21 cellular contexts compared by ENCODE assay signal in the genomic region with DNA sequence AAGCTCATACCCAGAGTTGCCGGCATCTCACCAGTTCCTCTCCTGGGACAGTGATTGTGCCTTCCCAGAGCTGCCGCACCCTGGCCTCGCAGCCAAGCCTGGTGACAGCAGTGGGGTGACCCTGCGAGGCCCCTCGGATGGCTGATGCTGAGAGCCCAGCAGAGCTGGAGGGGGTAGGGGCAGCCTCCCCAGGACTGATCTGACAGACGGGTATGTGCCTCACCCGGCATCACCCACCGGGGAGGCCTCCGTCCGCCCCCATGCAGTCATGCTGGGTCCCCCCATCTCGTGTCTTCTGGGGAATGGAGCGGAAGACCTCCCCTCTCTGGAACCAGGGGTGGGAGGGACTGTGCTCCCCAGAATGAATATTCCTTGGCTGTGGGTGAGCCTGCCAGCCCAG.
"Had no signal": no experiment of that assay in that cellular context is flagged by ENCODE, and none has a peak within 500 bp of the region (broad histone marks: within the 10 kb centered on the region; RNA-seq: fewer than 3 reads in every experiment).

No MANE protein-coding gene starts in this region.

- H3K27me3 ChIP-seq: brain microvascular endothelial cell, cardiac muscle cell, MG63, SJCRH30 had no signal

- H3K9me3 Mint-ChIP-seq: activated CD4-positive, alpha-beta memory T cell treated with anti-CD3 and anti-CD28 coated beads, Interleukin-2, amount 10 ng/mL, durations not matched to agents 7 days and 5 days; activated CD4-positive, alpha-beta T cell treated with anti-CD3 and anti-CD28 coated beads, Interleukin-2, amount 10 ng/mL, durations not matched to agents 7 days and 5 days; activated naive CD4-positive, alpha-beta T cell treated with anti-CD3 and anti-CD28 coated beads for 36 hours; activated T-helper 17 cell treated with anti-CD3 and anti-CD28 coated beads, Interleukin-2, amount 50 U/mL, for 72 hours; WTC11 had no signal

- H3K4me3 Mint-ChIP-seq: activated CD4-positive, alpha-beta memory T cell treated with anti-CD3 and anti-CD28 coated beads, Interleukin-2, amount 10 ng/mL, durations not matched to agents 7 days and 5 days; activated CD4-positive, alpha-beta T cell treated with anti-CD3 and anti-CD28 coated beads, Interleukin-2, amount 10 ng/mL, durations not matched to agents 7 days and 5 days; activated naive CD4-positive, alpha-beta T cell treated with anti-CD3 and anti-CD28 coated beads for 36 hours; activated naive CD8-positive, alpha-beta T cell; activated T-helper 17 cell treated with anti-CD3 and anti-CD28 coated beads, Interleukin-2, amount 50 U/mL, for 72 hours; WTC11 had no signal

- H3K4me2 ChIP-seq: SK-N-SH had no signal

- H3K4me3 ChIP-seq: cardiac muscle cell, MG63, SJCRH30 had no signal

- H3K4me1 Mint-ChIP-seq: activated CD4-positive, alpha-beta memory T cell treated with anti-CD3 and anti-CD28 coated beads, Interleukin-2, amount 10 ng/mL, durations not matched to agents 7 days and 5 days; activated T-helper 17 cell treated with anti-CD3 and anti-CD28 coated beads, Interleukin-2, amount 50 U/mL, for 72 hours; WTC11 had no signal

- H3K27me3 Mint-ChIP-seq: activated CD4-positive, alpha-beta memory T cell treated with anti-CD3 and anti-CD28 coated beads, Interleukin-2, amount 10 ng/mL, durations not matched to agents 7 days and 5 days; activated CD4-positive, alpha-beta T cell treated with anti-CD3 and anti-CD28 coated beads, Interleukin-2, amount 10 ng/mL, durations not matched to agents 7 days and 5 days; activated naive CD8-positive, alpha-beta T cell; activated T-helper 17 cell treated with anti-CD3 and anti-CD28 coated beads, Interleukin-2, amount 50 U/mL, for 72 hours had no signal

- H3K27ac Mint-ChIP-seq: activated CD4-positive, alpha-beta memory T cell treated with anti-CD3 and anti-CD28 coated beads, Interleukin-2, amount 10 ng/mL, durations not matched to agents 7 days and 5 days; activated CD4-positive, alpha-beta T cell treated with anti-CD3 and anti-CD28 coated beads, Interleukin-2, amount 10 ng/mL, durations not matched to agents 7 days and 5 days; activated naive CD4-positive, alpha-beta T cell treated with anti-CD3 and anti-CD28 coated beads for 36 hours; activated naive CD8-positive, alpha-beta T cell; activated T-helper 17 cell treated with anti-CD3 and anti-CD28 coated beads, Interleukin-2, amount 50 U/mL, for 72 hours; WTC11 had no signal

- H3K4me1 ChIP-seq: SJCRH30 had no signal

- H3K27ac ChIP-seq: brain microvascular endothelial cell, cardiac muscle cell, SJCRH30 had no signal

- H3K9ac ChIP-seq: SK-N-SH had no signal

- DNase-seq: activated CD4-positive, alpha-beta memory T cell treated with anti-CD3 and anti-CD28 coated beads, Interleukin-2, amount 10 ng/mL, durations not matched to agents 7 days and 5 days; activated CD4-positive, alpha-beta T cell treated with anti-CD3 and anti-CD28 coated beads, Interleukin-2, amount 10 ng/mL, durations not matched to agents 7 days and 5 days; activated gamma-delta T cell; activated naive CD4-positive, alpha-beta T cell treated with anti-CD3 and anti-CD28 coated beads for 36 hours; activated T-cell treated with anti-CD3 and anti-CD28 coated beads for 4 hours; activated T-cell treated with anti-CD3 and anti-CD28 coated beads, Interleukin-2, amount 50 U/mL, for 48 hours; brain microvascular endothelial cell; KG1; MG63; NCI-H1436; NCI-H1694 treated with DMSO at 0.1 percent for 48 hours; NCI-H2029 treated with DMSO at 0.1 percent for 48 hours; NCI-H446; NCI-H524; SJCRH30; SK-N-SH; SW 1271 had no signal

- H3K9me2 ChIP-seq: SK-N-SH had no signal

- ATAC-seq: activated T-helper 17 cell treated with anti-CD3 and anti-CD28 coated beads, Interleukin-2, amount 50 U/mL, for 72 hours; WTC11 had no signal

- H3K36me3 Mint-ChIP-seq: activated naive CD8-positive, alpha-beta T cell; WTC11 had no signal

- H3K36me3 ChIP-seq: brain microvascular endothelial cell, cardiac muscle cell, MG63, SJCRH30 had no signal

- H3K9me3 ChIP-seq: MG63, SJCRH30, SK-N-SH had no signal
